In genomic region chr12:53054112-53054878, GRCh38 we compare ENCODE assay signal across 8 cellular contexts. TPM values are rescaled to one million over a fixed set of nuclear protein-coding genes. Genes with fewer than 3 reads are reported as not detected.
DNase-seq lines count a peak whose midpoint lies in the region; ATAC-seq and TF ChIP-seq lines count a peak whose summit lies in the region.

No MANE protein-coding gene starts in this region.

- no peak for TF ChIP-seq CTCF in GM10248 (IDR thresholded peaks at IDR 0.05; ENCODE audit: control extremely low read depth, extremely low read depth, low read depth, missing control alignments)
- TF ChIP-seq CTCF in right atrium auricular region (IDR thresholded peaks at IDR 0.05) = no peak
- TF ChIP-seq CTCF in uterus (IDR thresholded peaks at IDR 0.05) = peak in 1 of 4 experiments; percentile 23

- H3K4me1 Mint-ChIP-seq in T-cell = peaks cover 10 to 15% (median 10%) of the 10 kb centered on the region in 3 donors

- CTCF ChIA-PET in GM10248 (lab: Yijun Ruan, JAX) = interaction anchor here (0.7 to 17.8 kb wide), 15 partner anchors 10 to 1022 kb away, joined by 3 to 264 read pairs (median 4); partner anchors contain the start of genes AAAS and SPRYD3
- CTCF ChIA-PET in T-cell (lab: Charles Lee) = interaction anchor here (0.6 to 2.8 kb wide), 4 partner anchors 9 to 48 kb away, joined by 3 to 13 read pairs (median 8); partner anchors contain the start of gene EIF4B (in 1 of the 2)

- peaks cover 0 to 2% of the 10 kb centered on the region in 2 donors for H3K27me3 Mint-ChIP-seq in T-cell

- no peaks in the 10 kb centered on the region for H3K36me3 Mint-ChIP-seq in T-cell

- POLR2A ChIA-PET in GM10248 (lab: Yijun Ruan, JAX) (interaction anchor here (1.7 kb wide), 1 partner anchor 25 kb away, joined by 7 read pairs; the partner anchor contains the start of gene SPRYD3), T-cell (lab: Charles Lee) (interaction anchor here in 1 of 2 donors (0.7 kb wide), 1 partner anchor 408 kb away, joined by 4 read pairs; no protein-coding TSS in a partner anchor)

- intact Hi-C loops in uterus (cut with DNase I; ENCODE audit: low total_unique reads) = no loop called here

- peak overlapping the region; percentile 87 to 92 for H3K27ac Mint-ChIP-seq in T-cell

- DNase-seq in GM10248 (ENCODE audit: extremely low spot score) = peak; percentile 95
- peak; percentile 98 to 99 (median 98) for DNase-seq in NCI-H1417 (lab: John Stamatoyannopoulos, UW)
- DNase-seq in T-cell = peak; percentile 83 to 93 (median 90)
- peak; percentile 64 to 98 (median 95) for DNase-seq in anterior cingulate cortex (lab: John Stamatoyannopoulos, UW)
- peak; percentile 97 for DNase-seq in right atrium auricular region (ENCODE audit: low spot score)
- DNase-seq in pulmonary artery endothelial cell (ENCODE audit: low read depth, low spot score) = peak; percentile 48
- peak; percentile 94 to 96 for DNase-seq in uterus

- no peaks in the 10 kb centered on the region for H3K27me3 ChIP-seq in right atrium auricular region
- H3K27me3 ChIP-seq in uterus = no peaks in the 10 kb centered on the region

- H3K4me3 ChIP-seq in right atrium auricular region (peak overlapping the region; percentile 48 to 78), uterus (peak overlapping the region; percentile 45)

- peak overlapping the region; percentile 92 to 98 (median 92) for H3K4me3 Mint-ChIP-seq in T-cell

- ATAC-seq in HG02610 (IDR thresholded peaks at IDR 0.05; ENCODE audit: unreplicated experiment) (peak; percentile 87), T-cell (replicated peaks in 1 of 4) (peak; percentile 90 to 93 (median 92))

- TF ChIP-seq POLR2A in uterus (IDR thresholded peaks at IDR 0.05) = peak; percentile 68 to 84

- H3K9me3 ChIP-seq in right atrium auricular region (no peaks in the 10 kb centered on the region), uterus (no peaks in the 10 kb centered on the region)

- H3K27ac ChIP-seq in right atrium auricular region (peak overlapping the region; percentile 99 to 100), uterus (peak overlapping the region; percentile 99)

- H3K4me1 ChIP-seq in right atrium auricular region (peaks cover 0 to 91% of the 10 kb centered on the region in 2 donors), uterus (peaks cover 0 to 13% of the 10 kb centered on the region in 2 donors)

- H3K36me3 ChIP-seq in right atrium auricular region (peaks cover 48% of the 10 kb centered on the region), uterus (no peaks in the 10 kb centered on the region)

- H3K9me3 Mint-ChIP-seq in T-cell = no peaks in the 10 kb centered on the region

RNA-seq across cellular contexts. Expression of gene TNS2, which starts 4.4 kb away (rescaled TPM):
- total RNA-seq in T-cell (1 to 10 TPM; 2.5 to 5.1 (median 3.0) TPM), right atrium auricular region (100 to 1,000 TPM in 1 of 2 donors, 10 to 100 TPM in 1; 76.2 to 153 TPM), pulmonary artery endothelial cell (14.9 and 27.0 TPM in 2 replicates), uterus (100 to 1,000 TPM in 2 of 4 donors, 10 to 100 TPM in 2; 64.0 to 394 (median 112) TPM)

RNA-seq across cellular contexts. Expression of gene SPRYD3, which starts 24.9 kb away (rescaled TPM):
- total RNA-seq in T-cell (10 to 100 TPM; 29.3 to 65.0 (median 58.2) TPM), right atrium auricular region (10 to 100 TPM; 33.5 to 64.5 TPM), pulmonary artery endothelial cell (20.0 and 21.8 TPM in 2 replicates), uterus (10 to 100 TPM; 15.9 to 75.5 (median 28.9) TPM)

RNA-seq across cellular contexts. Expression of gene IGFBP6, which starts 43.2 kb away (rescaled TPM):
- total RNA-seq in T-cell = 1 to 10 TPM in 1 of 5 donors, under 1 TPM in 2, not detected in 2; 0.67 to 1.4 (median 0.79) TPM
- total RNA-seq in right atrium auricular region = 100 to 1,000 TPM in 1 of 2 donors, 10 to 100 TPM in 1; 99.0 to 358 TPM
- total RNA-seq in pulmonary artery endothelial cell = 10.6 and 27.3 TPM in 2 replicates
- total RNA-seq in uterus = 100 to 1,000 TPM in 3 of 4 donors, 10 to 100 TPM in 1; 48.7 to 762 (median 252) TPM

RNA-seq across cellular contexts. Expression of gene EIF4B, which starts 48.0 kb away (rescaled TPM):
- total RNA-seq in T-cell = 100 to 1,000 TPM; 710 to 755 (median 729) TPM
- total RNA-seq in right atrium auricular region = 100 to 1,000 TPM; 272 to 383 TPM
- 1,078 and 1,340 TPM in 2 replicates for total RNA-seq in pulmonary artery endothelial cell
- total RNA-seq in uterus = 1,000 to 10,000 TPM in 1 of 4 donors, 100 to 1,000 TPM in 3; 388 to 1,076 (median 585) TPM

RNA-seq across cellular contexts. Expression of gene SOAT2, which starts 49.0 kb away (rescaled TPM):
- total RNA-seq in T-cell (1 to 10 TPM in 2 of 5 donors, under 1 TPM in 3; 0.82 to 1.6 (median 0.89) TPM), right atrium auricular region (not detected), pulmonary artery endothelial cell (not detected in 2 replicates), uterus (under 1 TPM in 1 of 4 donors, not detected in 3; 0.82 TPM)

Comparison
In these comparisons a context has a peak if more than half of its experiments do, and no peak if none do; other contexts are left out.
1. Peak in every context shown above with its lines: DNase-seq, ATAC-seq, H3K4me3 ChIP-seq and H3K27ac ChIP-seq.
2. DNase-seq: peak in every context shown above with its lines; median percentile 98 in NCI-H1417; 97 in right atrium auricular region; 95 in GM10248; 95 in anterior cingulate cortex; 95 in uterus; 90 in T-cell; 48 in pulmonary artery endothelial cell.